Comparison of ENCODE assay signal across 18 cellular contexts in the genomic region with DNA sequence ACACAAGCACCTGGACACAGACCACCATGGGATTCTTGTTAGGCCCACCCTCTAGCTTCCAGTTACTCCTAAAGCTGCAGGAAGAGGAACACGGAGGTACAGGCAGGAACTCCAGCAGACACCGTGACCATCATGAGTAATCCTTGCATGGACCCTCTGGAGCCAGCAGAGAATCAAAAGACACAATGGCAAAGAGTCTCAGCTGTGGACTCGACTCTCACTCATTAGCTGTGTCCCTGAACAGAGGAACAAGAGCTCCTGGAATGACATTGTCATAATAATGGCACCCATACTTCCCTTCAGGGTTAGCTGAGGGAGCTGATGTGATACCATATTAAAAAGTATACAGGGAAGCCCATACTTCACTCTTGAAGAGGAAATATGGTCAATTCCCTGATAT.
"Had no signal": no experiment of that assay in that cellular context is flagged by ENCODE, and none has a peak within 500 bp of the region (broad histone marks: within the 10 kb centered on the region; RNA-seq: fewer than 3 reads in every experiment).

No MANE protein-coding gene starts in this region.

- H3K4me3 Mint-ChIP-seq: mesothelial cell of epicardium; nephron progenitor cell; stimulated activated naive B cell treated with anti-CD40 and anti-IgM and Interleukin-4, amounts not matched to agents 10 μg/mL and 1 μg/mL and 100 μg/mL, for 72 hours; stimulated activated naive CD8-positive, alpha-beta T cell treated with anti-CD3 and anti-CD28 coated beads, Interleukin-15, amount 100 ng/mL, for 72 hours had no signal

- H3K9me3 Mint-ChIP-seq: mesothelial cell of epicardium; stimulated activated naive CD8-positive, alpha-beta T cell treated with anti-CD3 and anti-CD28 coated beads, Interleukin-15, amount 100 ng/mL, for 72 hours had no signal

- H3K27me3 ChIP-seq: dorsolateral prefrontal cortex, gastrocnemius medialis, neutrophil, right lobe of liver, testis, tibial nerve had no signal

- H3K27ac Mint-ChIP-seq: naive B cell; nephron progenitor cell; stimulated activated naive B cell treated with anti-CD40 and anti-IgM and Interleukin-4, amounts not matched to agents 10 μg/mL and 1 μg/mL and 100 μg/mL, for 72 hours; stimulated activated naive CD8-positive, alpha-beta T cell treated with anti-CD3 and anti-CD28 coated beads, Interleukin-15, amount 100 ng/mL, for 72 hours had no signal

- DNase-seq: cortex of kidney; dorsolateral prefrontal cortex; effector CD8-positive, alpha-beta T cell; gastrocnemius medialis; naive B cell; nephron progenitor cell; psoas muscle; right lobe of liver; stimulated activated CD4-positive, alpha-beta T cell treated with anti-CD3 and anti-CD28 coated beads, Interleukin-2, amount 100 ng/mL, for 24 hours; stimulated activated CD4-positive, alpha-beta T cell treated with anti-CD3 and anti-CD28 coated beads, Interleukin-4, amount 100 ng/mL, for 4 hours; stimulated activated naive B cell treated with anti-CD40 and anti-IgM and Interleukin-4, amounts not matched to agents 10 μg/mL and 1 μg/mL and 100 μg/mL, for 72 hours; stimulated activated naive CD8-positive, alpha-beta T cell treated with anti-CD3 and anti-CD28 coated beads, Interleukin-15, amount 100 ng/mL, for 72 hours; testis had no signal

- H3K9me3 ChIP-seq: gastrocnemius medialis, neutrophil, psoas muscle, right lobe of liver, testis had no signal

- H3K4me3 ChIP-seq: dorsolateral prefrontal cortex, gastrocnemius medialis, heart right ventricle, psoas muscle, right lobe of liver, testis, tibial nerve had no signal

- H3K4me1 ChIP-seq: gastrocnemius medialis, psoas muscle, right lobe of liver, testis, tibial nerve had no signal

- H3K27ac ChIP-seq: dorsolateral prefrontal cortex, gastrocnemius medialis, heart right ventricle, neutrophil, psoas muscle, right lobe of liver, testis, tibial nerve had no signal

- H3K36me3 ChIP-seq: gastrocnemius medialis, heart right ventricle, neutrophil, right lobe of liver, tibial nerve had no signal

- H3K36me3 Mint-ChIP-seq: mesothelial cell of epicardium; naive B cell; stimulated activated naive B cell treated with anti-CD40 and anti-IgM and Interleukin-4, amounts not matched to agents 10 μg/mL and 1 μg/mL and 100 μg/mL, for 72 hours had no signal

- ATAC-seq: gastrocnemius medialis; left lobe of liver; stimulated activated naive B cell treated with anti-CD40 and anti-IgM and Interleukin-4, amounts not matched to agents 10 μg/mL and 1 μg/mL and 100 μg/mL, for 72 hours; stimulated activated naive CD8-positive, alpha-beta T cell treated with anti-CD3 and anti-CD28 coated beads, Interleukin-15, amount 100 ng/mL, for 72 hours had no signal

- H3K4me1 Mint-ChIP-seq: naive B cell; stimulated activated naive B cell treated with anti-CD40 and anti-IgM and Interleukin-4, amounts not matched to agents 10 μg/mL and 1 μg/mL and 100 μg/mL, for 72 hours; stimulated activated naive CD8-positive, alpha-beta T cell treated with anti-CD3 and anti-CD28 coated beads, Interleukin-15, amount 100 ng/mL, for 72 hours had no signal
